1 cellular context compared by ENCODE assay signal in the genomic region with DNA sequence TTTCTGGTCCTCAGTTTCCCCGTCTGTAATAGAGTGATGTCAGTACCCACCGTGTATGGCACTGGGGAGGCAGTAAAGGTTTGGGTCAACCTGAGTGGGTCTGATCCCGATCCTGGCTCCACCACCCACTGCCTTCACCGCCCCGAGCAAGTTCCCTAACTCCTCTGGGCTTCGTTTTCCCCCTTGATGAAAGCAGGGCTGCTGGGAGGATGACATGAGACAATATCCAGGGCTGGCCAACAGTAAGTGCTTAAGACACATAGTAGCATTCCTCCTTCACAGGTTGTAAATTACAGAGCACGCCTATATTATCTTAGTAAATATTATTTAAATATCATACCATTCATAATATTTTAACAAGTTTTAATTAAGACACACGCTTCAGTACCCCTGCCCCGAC.
TF ChIP-seq lines count a peak whose summit lies in the region.

No MANE protein-coding gene starts in this region.

TF ChIP-seq in GM23338, 12 proteins besides CTCF, POLR2A, EP300 and RAD21 (continued from another document):
- TF ChIP-seq JUNB (IDR thresholded peaks at IDR 0.05; ENCODE audit: unreplicated experiment) (no peak), ZNF114 (CRISPR knock-in tag; IDR thresholded peaks at IDR 0.05) (no peak), NANOG (IDR thresholded peaks at IDR 0.05; ENCODE audit: borderline replicate concordance) (no peak)
TF ChIP-seq in GM23338: peak in this region for 0.
